In genomic region chr14:73749706-73750105, GRCh38 we compare ENCODE assay signal across 13 cellular contexts. TPM values are rescaled to one million over a fixed set of nuclear protein-coding genes. Genes with fewer than 3 reads are reported as not detected.
DNase-seq lines count a peak whose midpoint lies in the region; ATAC-seq, FAIRE-seq and TF ChIP-seq lines count a peak whose summit lies in the region.
"Had no signal": no experiment of that assay in that cellular context is flagged by ENCODE, and none has a peak within 500 bp of the region (broad histone marks: within the 10 kb centered on the region; RNA-seq: fewer than 3 reads in every experiment).

No MANE protein-coding gene starts in this region.

- TF ChIP-seq POLR2A in stomach (IDR thresholded peaks at IDR 0.05), result no peak

- H2AFZ ChIP-seq in keratinocyte (ENCODE audit: control insufficient read depth, low read length), result no peak overlapping the region

- H4K20me1 ChIP-seq in keratinocyte (ENCODE audit: control insufficient read depth, extremely low read depth, insufficient read depth, low read length), result no peaks in the 10 kb centered on the region

- H3K4me3 ChIP-seq in keratinocyte (ENCODE audit: control insufficient read depth in 2 of 3, extremely low read depth in 1 of 3, insufficient read depth in 2 of 3, low read depth in 1 of 3, low read length in 3 of 3) (peak overlapping the region in 1 of 3 experiments; percentile 33), stomach (no peak overlapping the region)

- DNase-seq in keratinocyte (ENCODE audit: low read depth, low spot score), result no peak
- DNase-seq in stomach, result no peak
- no peak for DNase-seq in HT-29 (ENCODE audit: low spot score)
- DNase-seq in GM19239 (ENCODE audit: insufficient read length, low spot score), result no peak
- no peak for DNase-seq in amniotic stem cell (lab: John Stamatoyannopoulos, UW)
- DNase-seq: activated CD4-positive, alpha-beta T cell treated with anti-CD3 and anti-CD28 coated beads, Interleukin-2, amount 50 U/mL, for 1 hour; DMS79; SHP77 treated with DMSO at 0.1 percent for 48 hours had no signal

- ATAC-seq in activated T-helper 17 cell treated with anti-CD3 and anti-CD28 coated beads, Interleukin-2, amount 50 U/mL, for 72 hours (replicated peaks), result no peak
- no peak for ATAC-seq in HG02870 (IDR thresholded peaks at IDR 0.05; ENCODE audit: unreplicated experiment)
- ATAC-seq: sciatic nerve had no signal

- TF ChIP-seq CTCF in keratinocyte (optimal IDR thresholded peaks at IDR 0.05 in 1 of 3, IDR thresholded peaks at IDR 0.05 in 1 of 3, conservative IDR thresholded peaks at IDR 0.05 in 1 of 3; ENCODE audit: extremely low read depth in 1 of 3, insufficient read depth in 2 of 3, low read length in 3 of 3), result no peak
- no peak for TF ChIP-seq CTCF in stomach (IDR thresholded peaks at IDR 0.05)

- peaks cover 6% of the 10 kb centered on the region for H3K9me1 ChIP-seq in keratinocyte (ENCODE audit: control insufficient read depth, extremely low read depth, insufficient read depth, low read length)

- no peaks in the 10 kb centered on the region for H3K9me3 ChIP-seq in KOPT-K1 (ENCODE audit: insufficient read depth, low read length, poor library complexity, severe bottlenecking)
- no peaks in the 10 kb centered on the region for H3K9me3 ChIP-seq in keratinocyte (ENCODE audit: control insufficient read depth, low read depth, low read length)
- no peaks in the 10 kb centered on the region for H3K9me3 ChIP-seq in stomach

- H3K27ac Mint-ChIP-seq in activated T-helper 17 cell treated with anti-CD3 and anti-CD28 coated beads, Interleukin-2, amount 50 U/mL, for 72 hours, result peak overlapping the region; percentile 46

- H3K9me3 Mint-ChIP-seq in activated T-helper 17 cell treated with anti-CD3 and anti-CD28 coated beads, Interleukin-2, amount 50 U/mL, for 72 hours, result no peaks in the 10 kb centered on the region

- peaks cover 100% of the 10 kb centered on the region for H3K79me2 ChIP-seq in keratinocyte (ENCODE audit: control insufficient read depth, insufficient read depth, low read length)

- peak overlapping the region; percentile 51 for H3K9ac ChIP-seq in keratinocyte (ENCODE audit: control insufficient read depth, extremely low read depth, insufficient read depth, low read length)

- intact Hi-C loops in stomach (cut with DNase I; ENCODE audit: low total_unique reads), result no loop called here

- H3K27me3 ChIP-seq in keratinocyte (ENCODE audit: control insufficient read depth, extremely low read depth, insufficient read depth, low read length) (no peaks in the 10 kb centered on the region), stomach (no peaks in the 10 kb centered on the region)

- H3K4me2 ChIP-seq in keratinocyte (ENCODE audit: control insufficient read depth, extremely low read depth, insufficient read depth, low read depth, low read length), result peak overlapping the region; percentile 45

- H3K4me1 ChIP-seq in keratinocyte (ENCODE audit: control insufficient read depth, extremely low read depth, insufficient read depth, low read length) (peaks cover 93% of the 10 kb centered on the region), stomach (peaks cover 91 to 100% (median 100%) of the 10 kb centered on the region in 4 donors)

- FAIRE-seq in keratinocyte (lab: Jason Lieb, UNC), result no peak
- no peak for FAIRE-seq in GM19239 (lab: Jason Lieb, UNC)
- FAIRE-seq: GM18507 had no signal

- H3K36me3 Mint-ChIP-seq in activated T-helper 17 cell treated with anti-CD3 and anti-CD28 coated beads, Interleukin-2, amount 50 U/mL, for 72 hours (ENCODE audit: low read depth), result peaks cover 72% of the 10 kb centered on the region

- H3K27me3 Mint-ChIP-seq in activated T-helper 17 cell treated with anti-CD3 and anti-CD28 coated beads, Interleukin-2, amount 50 U/mL, for 72 hours, result no peaks in the 10 kb centered on the region

- dilution Hi-C loops in keratinocyte (cut with MboI; ENCODE audit: extremely low pct_ligation_motif_present, low sequenced_read_pairs), result loop anchor here (5.0 kb wide), 1 partner anchor 33 kb away; no protein-coding TSS in a partner anchor

- peak overlapping the region; percentile 21 for H3K27ac ChIP-seq in KOPT-K1 (ENCODE audit: low read depth, low read length, poor library complexity, severe bottlenecking)
- H3K27ac ChIP-seq in keratinocyte (ENCODE audit: control insufficient read depth, insufficient read depth, low read length), result peak overlapping the region; percentile 60
- peak overlapping the region in 4 of 5 donors; percentile 99 to 100 (median 100) for H3K27ac ChIP-seq in stomach

- peak overlapping the region; percentile 91 for H3K4me3 Mint-ChIP-seq in activated T-helper 17 cell treated with anti-CD3 and anti-CD28 coated beads, Interleukin-2, amount 50 U/mL, for 72 hours

- WGBS in stomach, 5 donors, result 27 to 43% (median 34%) methylated on average over 6 of the region's 6 CpGs

- no peak for TF ChIP-seq EP300 in stomach (IDR thresholded peaks at IDR 0.05)

- H3K4me1 Mint-ChIP-seq in activated T-helper 17 cell treated with anti-CD3 and anti-CD28 coated beads, Interleukin-2, amount 50 U/mL, for 72 hours, result peaks cover 59% of the 10 kb centered on the region

- H3K36me3 ChIP-seq in KOPT-K1 (ENCODE audit: insufficient read depth, low read length) (no peaks in the 10 kb centered on the region), keratinocyte (ENCODE audit: control insufficient read depth in 2 of 2, extremely low read depth in 1 of 2, insufficient read depth in 2 of 2, low read length in 2 of 2) (peaks cover 3 to 11% of the 10 kb centered on the region in 2 experiments), stomach (peaks cover 0 to 5% (median 0%) of the 10 kb centered on the region in 4 donors)

RNA-seq across cellular contexts. Expression of gene PNMA1, which starts 35.5 kb away (rescaled TPM):
- 10 to 100 TPM; 37.3 to 41.2 TPM for total RNA-seq in activated T-helper 17 cell treated with anti-CD3 and anti-CD28 coated beads, Interleukin-2, amount 50 U/mL, for 72 hours
- 5.9 to 16.8 TPM (median 8.2 TPM) in 3 replicates for polyA plus RNA-seq in keratinocyte
- 12.9 TPM for polyA plus RNA-seq in keratinocyte (2011; ENCODE audit: low read depth)
- 10.9 and 12.3 TPM in 2 replicates for polyA plus RNA-seq in keratinocyte (2011; cell fraction: cytosol; rRNA removed)
- polyA plus RNA-seq in keratinocyte (2011; cell fraction: nucleus; rRNA removed), result 24.4 and 25.3 TPM in 2 replicates
- polyA plus RNA-seq in keratinocyte (2012; ENCODE audit: low replicate concordance), result 19.9 and 21.2 TPM in 2 replicates
- 3.5 to 6.1 TPM (median 5.5 TPM) in 3 replicates for polyA minus RNA-seq in keratinocyte
- polyA minus RNA-seq in keratinocyte (2011; cell fraction: cytosol; rRNA and poly(A)+ RNA removed), result 7.5 TPM
- polyA minus RNA-seq in keratinocyte (2011; cell fraction: nucleus; rRNA and poly(A)+ RNA removed), result 6.1 and 8.4 TPM in 2 replicates
- 10 to 100 TPM; 17.9 to 42.3 (median 19.3) TPM for total RNA-seq in stomach
- 10 to 100 TPM; 13.9 to 17.1 (median 15.6) TPM for polyA plus RNA-seq in stomach
- total RNA-seq in HT-29 (2014; rRNA removed; shearing (Covaris generic)), result 6.3 and 7.5 TPM in 2 replicates

Comparison
In these comparisons a context has a peak if more than half of its experiments do, and no peak if none do; other contexts are left out.
1. H3K27ac ChIP-seq: peak in every context shown above with its lines; median percentile 100 in stomach; 60 in keratinocyte; 21 in KOPT-K1.